ENCODE assay signal across 8 cellular contexts in the genomic region with DNA sequence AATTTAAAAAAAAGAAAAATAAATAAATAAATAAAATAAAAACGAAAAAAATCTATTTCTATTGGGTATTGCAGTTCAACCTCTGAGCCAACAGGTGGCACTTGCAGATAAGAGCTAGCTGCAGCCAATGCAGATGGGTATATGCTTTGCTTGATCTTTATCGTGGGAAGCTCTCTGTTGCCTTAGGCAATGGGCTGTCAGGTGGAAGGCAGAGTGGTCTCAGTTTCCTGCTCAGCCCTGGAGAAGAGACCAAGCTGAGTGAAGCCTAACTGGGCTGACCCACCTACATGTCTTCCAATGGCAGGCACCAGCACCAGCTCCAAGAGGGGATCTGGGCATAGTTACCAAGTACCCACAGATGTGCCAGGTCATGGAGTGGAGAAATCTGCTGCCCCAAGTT.
DNase-seq lines count a peak whose midpoint lies in the region; ATAC-seq and TF ChIP-seq lines count a peak whose summit lies in the region.

No MANE protein-coding gene starts in this region.

- H3K4me3 ChIP-seq in GM12864 (ENCODE audit: low read depth, low read length) (no peak overlapping the region), epithelial cell of proximal tubule (ENCODE audit: low read depth, low read length) (no peak overlapping the region)

- ATAC-seq in GM21381 (IDR thresholded peaks at IDR 0.05; ENCODE audit: unreplicated experiment), result no peak
- no peak for ATAC-seq in GM18520 (IDR thresholded peaks at IDR 0.05; ENCODE audit: unreplicated experiment)
- no peak for ATAC-seq in HG03442 (IDR thresholded peaks at IDR 0.05; ENCODE audit: unreplicated experiment)

- DNase-seq in AG08396 (ENCODE audit: low spot score) (peak; percentile 22), GM12864 (ENCODE audit: low read depth) (no peak), NCI-H82 treated with DMSO at 0.1 percent for 48 hours (lab: John Stamatoyannopoulos, UW; ENCODE audit: unreplicated experiment) (peak; percentile 5), epithelial cell of proximal tubule (ENCODE audit: low read depth) (no peak), amygdala (lab: John Stamatoyannopoulos, UW) (no peak)

- TF ChIP-seq CTCF in GM12864 (IDR thresholded peaks at IDR 0.05; ENCODE audit: low read depth, low read length, missing control alignments) (peak; percentile 54), epithelial cell of proximal tubule (conservative IDR thresholded peaks at IDR 0.05; ENCODE audit: low read depth, low read length) (peak; percentile 55)

Comparison
In these comparisons a context has a peak if more than half of its experiments do, and no peak if none do; other contexts are left out.
1. DNase-seq: peak in AG08396 (single experiment) and NCI-H82 treated with DMSO at 0.1 percent for 48 hours (single experiment); none in GM12864 (single experiment), epithelial cell of proximal tubule (single experiment) and amygdala (0 of 56).